In genomic region chr4:10982305-10982704, GRCh38 we compare ENCODE assay signal across 1 cellular context.
TF ChIP-seq lines count a peak whose summit lies in the region.

No MANE protein-coding gene starts in this region.

TF ChIP-seq in GM23338, 12 proteins besides CTCF, POLR2A, EP300 and RAD21 (continued from another document):
- TF ChIP-seq ETS1 (IDR thresholded peaks at IDR 0.05) (no peak), ZNF331 (CRISPR knock-in tag; IDR thresholded peaks at IDR 0.05; ENCODE audit: low read depth) (no peak), STAT1 (IDR thresholded peaks at IDR 0.05; ENCODE audit: unreplicated experiment) (no peak)
